In genomic region chr20:25099580-25099979, GRCh38 we compare ENCODE assay signal across 28 cellular contexts. TPM values are rescaled to one million over a fixed set of nuclear protein-coding genes. Genes with fewer than 3 reads are reported as not detected.
"Had no signal": no experiment of that assay in that cellular context is flagged by ENCODE, and none has a peak within 500 bp of the region (broad histone marks: within the 10 kb centered on the region; RNA-seq: fewer than 3 reads in every experiment).

No MANE protein-coding gene starts in this region.

- H3K4me1 Mint-ChIP-seq: brain; central memory CD8-positive, alpha-beta T cell had no signal

- H3K4me3 ChIP-seq: ascending aorta, SJSA1 had no signal

- H3K27me3 ChIP-seq: ascending aorta, SJSA1 had no signal

- H3K9me3 ChIP-seq: ascending aorta, SJSA1 had no signal

- ATAC-seq: SK-N-SH treated with all-trans-retinoic acid at 6 μM for 48 hours had no signal

- H3K36me3 ChIP-seq: ascending aorta, SJSA1 had no signal

- H3K4me2 ChIP-seq: KMS-11 had no signal

- H3K36me3 Mint-ChIP-seq: brain had no signal

- H3K27ac Mint-ChIP-seq: activated T-helper 2 cell treated with anti-CD3 and anti-CD28 coated beads, Interferon-gamma antibody, Interleukin-2, Interleukin-4, amounts not matched to agents 10 μg/mL and 5 μg/mL and 100 μg/mL, durations not matched to agents 14 hours and 24 hours and 36 hours; brain had no signal

- DNase-seq: activated CD4-positive, CD25-positive, alpha-beta regulatory T cell treated with anti-CD3 and anti-CD28 coated beads, Interleukin-2, amount 50 U/mL, for 72 hours; activated gamma-delta T cell treated with Interleukin-2 at 50 U/mL for 16 hours; activated naive CD4-positive, alpha-beta T cell treated with anti-CD3 and anti-CD28 coated beads, Interleukin-2, amount 50 U/mL, for 16 hours; activated T-cell treated with anti-CD3 and anti-CD28 coated beads for 4 hours; activated T-cell treated with anti-CD3 and anti-CD28 coated beads, Interleukin-2, amount 50 U/mL, for 48 hours; amniotic stem cell; MV-4-11; NCI-H1092 treated with DMSO at 0.1 percent for 48 hours; NCI-H1417 treated with DMSO at 0.1 percent for 48 hours; NCI-H1694 treated with DMSO at 0.1 percent for 48 hours; NCI-H2029 treated with DMSO at 0.1 percent for 48 hours; NCI-H345; NCI-H510A; NCI-H526 treated with DMSO at 0.1 percent for 48 hours; NCI-H82; SHP77; SW 1271 had no signal

- H3K9ac ChIP-seq: KMS-11 had no signal

- H3K27ac ChIP-seq: ascending aorta, KMS-11, SJSA1 had no signal

- H3K9me3 Mint-ChIP-seq: activated T-helper 2 cell treated with anti-CD3 and anti-CD28 coated beads, Interferon-gamma antibody, Interleukin-2, Interleukin-4, amounts not matched to agents 10 μg/mL and 5 μg/mL and 100 μg/mL, durations not matched to agents 14 hours and 24 hours and 36 hours; central memory CD8-positive, alpha-beta T cell had no signal

- H3K4me1 ChIP-seq: ascending aorta had no signal

- FAIRE-seq: RCC 7860 had no signal

- H3K4me3 Mint-ChIP-seq: brain; central memory CD8-positive, alpha-beta T cell had no signal

RNA-seq across cellular contexts. Expression of gene VSX1, which starts 17.6 kb away (rescaled TPM):
- total RNA-seq: activated CD8-positive, alpha-beta memory T cell treated with anti-CD3 and anti-CD28 coated beads for 36 hours; activated T-helper 2 cell treated with anti-CD3 and anti-CD28 coated beads, Interferon-gamma antibody, Interleukin-2, Interleukin-4, amounts not matched to agents 10 μg/mL and 5 μg/mL and 100 μg/mL, durations not matched to agents 14 hours and 24 hours and 36 hours; ascending aorta; MCF 10A; SJSA1; T-helper 1 cell treated with Interleukin-12 subunit alpha and Interleukin-12 subunit beta and Interleukin-4 antibody, amounts not matched to agents 30 ng/mL and 1 ng/mL, for 36 hours had no signal
